ENCODE assay signal across 1 cellular context in the genomic region with DNA sequence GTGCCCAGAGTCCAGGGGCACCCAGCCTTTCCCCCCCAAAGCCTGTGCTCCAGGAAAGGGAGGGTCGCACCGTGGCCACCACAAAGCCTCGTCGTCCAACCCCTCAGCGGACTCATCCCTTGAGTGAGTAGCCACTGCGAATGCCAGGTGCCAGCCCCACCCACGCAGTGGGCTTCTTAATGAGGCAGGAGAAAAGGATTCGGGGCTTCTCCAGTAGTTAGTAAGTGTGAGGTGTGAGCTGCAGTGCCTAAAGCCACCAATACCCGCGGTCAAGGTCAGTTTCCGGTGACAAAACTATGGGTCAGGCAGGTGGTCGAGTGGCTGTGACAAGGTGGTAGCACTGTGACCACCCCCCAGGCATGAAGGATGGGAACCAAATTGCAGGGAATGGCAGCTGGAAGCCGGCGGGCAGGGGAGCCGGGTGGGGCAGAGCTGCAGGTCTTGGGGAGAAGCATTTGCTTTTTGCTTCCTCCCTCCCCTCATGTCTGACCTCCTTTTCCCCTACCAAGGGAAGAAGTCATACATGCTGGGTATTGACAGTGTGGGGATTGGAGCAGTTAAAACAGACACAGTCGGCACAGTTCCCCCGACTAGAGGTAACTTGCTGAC.
TF ChIP-seq lines count a peak whose summit lies in the region.

No MANE protein-coding gene starts in this region.

TF ChIP-seq in IMR-90, 13 proteins besides CTCF, POLR2A, EP300 and RAD21 (continued from another document):
- TF ChIP-seq, protein P1, sequence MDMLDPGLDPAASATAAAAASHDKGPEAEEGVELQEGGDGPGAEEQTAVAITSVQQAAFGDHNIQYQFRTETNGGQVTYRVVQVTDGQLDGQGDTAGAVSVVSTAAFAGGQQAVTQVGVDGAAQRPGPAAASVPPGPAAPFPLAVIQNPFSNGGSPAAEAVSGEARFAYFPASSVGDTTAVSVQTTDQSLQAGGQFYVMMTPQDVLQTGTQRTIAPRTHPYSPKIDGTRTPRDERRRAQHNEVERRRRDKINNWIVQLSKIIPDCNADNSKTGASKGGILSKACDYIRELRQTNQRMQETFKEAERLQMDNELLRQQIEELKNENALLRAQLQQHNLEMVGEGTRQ (IDR thresholded peaks at IDR 0.05; ENCODE audit: low read depth, low read length): no peak
- no peak for TF ChIP-seq CEBPB (IDR thresholded peaks at IDR 0.05; ENCODE audit: low read depth, low read length)
- no peak for TF ChIP-seq MAFK (IDR thresholded peaks at IDR 0.05; ENCODE audit: low read depth, low read length)
- TF ChIP-seq NFE2L2 (IDR thresholded peaks at IDR 0.05; ENCODE audit: low read depth, low read length): no peak
- TF ChIP-seq RCOR1 (IDR thresholded peaks at IDR 0.05; ENCODE audit: insufficient replicate concordance, low read length): no peak
- TF ChIP-seq BHLHE40 (IDR thresholded peaks at IDR 0.05; ENCODE audit: low read depth, low read length): no peak
